ENCODE assay signal across 8 cellular contexts in genomic region chr3:141876381-141876890, GRCh38. TPM values are rescaled to one million over a fixed set of nuclear protein-coding genes. Genes with fewer than 3 reads are reported as not detected.
DNase-seq lines count a peak whose midpoint lies in the region; ATAC-seq and TF ChIP-seq lines count a peak whose summit lies in the region.

Gene ATP1B3 (plus strand): TSS chr3:141876643. CDS start chr3:141876802, 159 bp downstream.

- DNase-seq in C1 segment of cervical spinal cord (lab: John Stamatoyannopoulos, UW) (peak in 13 of 14 donors; percentile 40 to 85 (median 77)), NCI-H748 (lab: John Stamatoyannopoulos, UW; ENCODE audit: unreplicated experiment) (peak; percentile 86), lung microvascular endothelial cell (ENCODE audit: low read depth in 2 of 2) (peak; percentile 85 to 87)
- peak; percentile 81 for DNase-seq in activated CD8-positive, alpha-beta T cell treated with anti-CD3 and anti-CD28 coated beads for 36 hours
- peak; percentile 80 for DNase-seq in effector CD4-positive, alpha-beta T cell
- peak; percentile 67 to 71 (median 70) for DNase-seq in stimulated activated CD4-positive, alpha-beta T cell treated with anti-CD3 and anti-CD28 coated beads, TNF-alpha, amount 100 ng/mL, for 4 hours (ENCODE audit: low read depth in 3 of 3)

- no peak for TF ChIP-seq CTCF in activated CD8-positive, alpha-beta T cell treated with anti-CD3 and anti-CD28 coated beads for 36 hours (IDR thresholded peaks at IDR 0.05)

- intact Hi-C loops in activated CD8-positive, alpha-beta T cell treated with anti-CD3 and anti-CD28 coated beads for 36 hours (cut with micrococcal nuclease) = loop anchor here (5.0 kb wide), 1 partner anchor 79 kb away; no protein-coding TSS in a partner anchor

- H3K36me3 Mint-ChIP-seq in activated CD8-positive, alpha-beta T cell treated with anti-CD3 and anti-CD28 coated beads for 36 hours (ENCODE audit: low read depth) = peaks cover 37% of the 10 kb centered on the region

- peak within 1 kb of the TSS; percentile 95 for H3K4me3 Mint-ChIP-seq in activated CD8-positive, alpha-beta T cell treated with anti-CD3 and anti-CD28 coated beads for 36 hours

- H3K9me3 Mint-ChIP-seq in activated CD8-positive, alpha-beta T cell treated with anti-CD3 and anti-CD28 coated beads for 36 hours = no peaks in the 10 kb centered on the region

- H3K4me1 Mint-ChIP-seq in activated CD8-positive, alpha-beta T cell treated with anti-CD3 and anti-CD28 coated beads for 36 hours (ENCODE audit: low read depth) = peaks cover 33% of the 10 kb centered on the region

- CTCF ChIA-PET in activated CD8-positive, alpha-beta T cell treated with anti-CD3 and anti-CD28 coated beads for 36 hours (lab: Charles Lee) = interaction anchor here (0.6 to 4.7 kb wide), 3 partner anchors 9 to 275 kb away, joined by 3 to 53 read pairs (median 3); partner anchors contain the start of gene RNF7

- POLR2A ChIA-PET in activated CD8-positive, alpha-beta T cell treated with anti-CD3 and anti-CD28 coated beads for 36 hours (lab: Charles Lee) = interaction anchor here (0.8 to 2.4 kb wide), 8 partner anchors 10 to 1125 kb away, joined by 3 to 30 read pairs (median 4); partner anchors contain the start of genes RNF7 and U2SURP

- H3K27ac Mint-ChIP-seq in activated CD8-positive, alpha-beta T cell treated with anti-CD3 and anti-CD28 coated beads for 36 hours = peak within 1 kb of the TSS; percentile 95

- peak; percentile 83 for ATAC-seq in GM19324 (IDR thresholded peaks at IDR 0.05; ENCODE audit: low FRiP score, unreplicated experiment)
- peak; percentile 76 for ATAC-seq in HG03457 (IDR thresholded peaks at IDR 0.05; ENCODE audit: unreplicated experiment)
- ATAC-seq in activated CD8-positive, alpha-beta T cell treated with anti-CD3 and anti-CD28 coated beads for 36 hours = peak; percentile 79

- H3K27me3 Mint-ChIP-seq in activated CD8-positive, alpha-beta T cell treated with anti-CD3 and anti-CD28 coated beads for 36 hours = no peaks in the 10 kb centered on the region

RNA-seq across cellular contexts. Expression of gene ATP1B3, which starts in this region (rescaled TPM):
- total RNA-seq in activated CD8-positive, alpha-beta T cell treated with anti-CD3 and anti-CD28 coated beads for 36 hours = 100 to 1,000 TPM; 127 to 134 TPM
- 74.8 and 75.2 TPM in 2 replicates for total RNA-seq in lung microvascular endothelial cell

Comparison
In these comparisons a context has a peak if more than half of its experiments do, and no peak if none do; other contexts are left out.
1. Peak in every context shown above with its lines: DNase-seq and ATAC-seq.